8 cellular contexts compared by ENCODE assay signal in genomic region chr16:525520-526180, GRCh38. TPM values are rescaled to one million over a fixed set of nuclear protein-coding genes. Genes with fewer than 3 reads are reported as not detected.
DNase-seq lines count a peak whose midpoint lies in the region; ATAC-seq, FAIRE-seq and TF ChIP-seq lines count a peak whose summit lies in the region.

No MANE protein-coding gene starts in this region.

- H3K27ac ChIP-seq in SJCRH30 (peak overlapping the region; percentile 97; the same call in 1 of the 2 replicates), testis (peak overlapping the region in 1 of 2 donors; percentile 98)

- H3K27me3 ChIP-seq in SJCRH30 (no peaks in the 10 kb centered on the region), adipocyte (replicated peaks; ENCODE audit: control insufficient read depth, insufficient read depth, low read length) (no peaks in the 10 kb centered on the region), testis (no peaks in the 10 kb centered on the region)

- H3K9ac ChIP-seq in adipocyte (ENCODE audit: low read length): peak overlapping the region; percentile 98

- H3K9me3 ChIP-seq in SJCRH30 (replicated peaks): no peaks in the 10 kb centered on the region
- H3K9me3 ChIP-seq in adipocyte (ENCODE audit: control insufficient read depth, low read length): no peaks in the 10 kb centered on the region
- no peaks in the 10 kb centered on the region for H3K9me3 ChIP-seq in testis

- FAIRE-seq in islet of Langerhans (lab: Jason Lieb, UNC): peak; percentile 91

- H3K4me3 ChIP-seq in SJCRH30 (peak overlapping the region; percentile 91), adipocyte (ENCODE audit: low read length) (peak overlapping the region; percentile 94), testis (peak overlapping the region in 1 of 2 donors; percentile 76)

- 70 to 81% methylated on average over 13 of the region's 13 CpGs for WGBS in testis, 2 donors

- DNase-seq in NK-92 treated with Interleukin-12 subunit alpha and Interleukin-12 subunit beta, amount 100 ng/mL, for 24 hours (lab: John Stamatoyannopoulos, UW): peak; percentile 71
- no peak for DNase-seq in NK-92 (lab: John Stamatoyannopoulos, UW; ENCODE audit: unreplicated experiment)
- DNase-seq in SJCRH30: no peak
- DNase-seq in adipocyte (ENCODE audit: low read depth): peak; percentile 83
- DNase-seq in stimulated activated CD4-positive, alpha-beta T cell treated with anti-CD3 and anti-CD28 coated beads, Interleukin-2, amount 100 ng/mL, for 48 hours: peak; percentile 63 to 64
- no peak for DNase-seq in testis

- intact Hi-C loops in testis (cut with DNase I; ENCODE audit: low total_unique reads): no loop called here

- no peak for TF ChIP-seq POLR2A in testis (IDR thresholded peaks at IDR 0.05)

- TF ChIP-seq CTCF in testis (IDR thresholded peaks at IDR 0.05): no peak

- 0 out of 2 replicates have a peak, but pooled peaks cover 4% of the 10 kb centered on the region for H3K36me3 ChIP-seq in SJCRH30
- H3K36me3 ChIP-seq in adipocyte (ENCODE audit: control insufficient read depth, insufficient read depth, low read length, severe bottlenecking): peaks cover 4% of the 10 kb centered on the region
- no peaks in the 10 kb centered on the region for H3K36me3 ChIP-seq in testis (ENCODE audit: low read depth, missing control alignments)

- H3K4me1 ChIP-seq in SJCRH30 (peaks cover 15% of the 10 kb centered on the region), adipocyte (ENCODE audit: control insufficient read depth, insufficient read depth, low read length) (peaks cover 41% of the 10 kb centered on the region), testis (peaks cover 26% of the 10 kb centered on the region)

- ATAC-seq in HG03039 (IDR thresholded peaks at IDR 0.05; ENCODE audit: unreplicated experiment): no peak

RNA-seq across cellular contexts. Expression of gene CAPN15, which starts 1.9 kb away (rescaled TPM):
- 48.8 and 54.0 TPM in 2 replicates for total RNA-seq in SJCRH30 (2014; rRNA removed; shearing (Covaris generic))
- 100 to 1,000 TPM; 108 to 115 TPM for total RNA-seq in testis
- polyA plus RNA-seq in testis (ENCODE audit: insufficient read depth, low read depth, low replicate concordance): 48.0 TPM

RNA-seq across cellular contexts. Expression of gene PRR35, which starts 34.5 kb away (rescaled TPM):
- not detected in 2 replicates for total RNA-seq in SJCRH30 (2014; rRNA removed; shearing (Covaris generic))
- total RNA-seq in testis: 1 to 10 TPM; 5.0 to 7.2 TPM
- 1.7 TPM for polyA plus RNA-seq in testis (ENCODE audit: insufficient read depth, low read depth, low replicate concordance)

RNA-seq across cellular contexts. Expression of gene NHLRC4, which starts 41.2 kb away (rescaled TPM):
- total RNA-seq in SJCRH30 (2014; rRNA removed; shearing (Covaris generic)): 0.08 TPM in 1 of 2 replicates, not detected in the other
- 1 to 10 TPM; 4.5 TPM for total RNA-seq in testis
- polyA plus RNA-seq in testis (ENCODE audit: insufficient read depth, low read depth, low replicate concordance): 3.0 TPM

RNA-seq across cellular contexts. Expression of gene PIGQ, which starts 44.1 kb away (rescaled TPM):
- 20.9 and 24.4 TPM in 2 replicates for total RNA-seq in SJCRH30 (2014; rRNA removed; shearing (Covaris generic))
- 100 to 1,000 TPM in 1 of 2 donors, 10 to 100 TPM in 1; 95.4 to 123 TPM for total RNA-seq in testis
- polyA plus RNA-seq in testis (ENCODE audit: insufficient read depth, low read depth, low replicate concordance): 80.5 TPM

Comparison
In these comparisons a context has a peak if more than half of its experiments do, and no peak if none do; other contexts are left out.
1. DNase-seq: peak in NK-92 treated with Interleukin-12 subunit alpha and Interleukin-12 subunit beta, amount 100 ng/mL, for 24 hours (single experiment), adipocyte (single experiment) and stimulated activated CD4-positive, alpha-beta T cell treated with anti-CD3 and anti-CD28 coated beads, Interleukin-2, amount 100 ng/mL, for 48 hours (2 of 2); none in NK-92 (single experiment), SJCRH30 (0 of 2) and testis (single experiment).